In genomic region chr17:28848667-28849066, GRCh38 we compare ENCODE assay signal across 8 cellular contexts. TPM values are rescaled to one million over a fixed set of nuclear protein-coding genes. Genes with fewer than 3 reads are reported as not detected.
DNase-seq lines count a peak whose midpoint lies in the region; ATAC-seq and TF ChIP-seq lines count a peak whose summit lies in the region.
"Not testable (repeated sequence)": the region's sequence is repeated elsewhere in the genome, so short reads cannot be mapped to it uniquely, and the experiment has no call there.

No MANE protein-coding gene starts in this region.

- H3K36me3 Mint-ChIP-seq in activated T-helper 2 cell treated with anti-CD3 and anti-CD28 coated beads, Interferon-gamma antibody, Interleukin-2, Interleukin-4, amounts not matched to agents 10 μg/mL and 5 μg/mL and 100 μg/mL, durations not matched to agents 14 hours and 24 hours and 36 hours (ENCODE audit: low read depth): not testable (repeated sequence)

- not testable (repeated sequence) for ATAC-seq in lung (ENCODE audit: insufficient read depth, low FRiP score)

- H3K4me3 ChIP-seq in AG09309 (ENCODE audit: control insufficient read depth, low read depth, low read length); epithelial cell of esophagus (ENCODE audit: low read length); lung: not testable (repeated sequence)

- not testable (repeated sequence) for H3K27ac Mint-ChIP-seq in activated T-helper 2 cell treated with anti-CD3 and anti-CD28 coated beads, Interferon-gamma antibody, Interleukin-2, Interleukin-4, amounts not matched to agents 10 μg/mL and 5 μg/mL and 100 μg/mL, durations not matched to agents 14 hours and 24 hours and 36 hours

- DNase-seq in AG09309 (ENCODE audit: low read depth): not testable (repeated sequence)
- peak; percentile 48 for DNase-seq in GM19238 (ENCODE audit: insufficient read length, low spot score)
- peak; percentile 58 for DNase-seq in NCI-H69 (lab: John Stamatoyannopoulos, UW)
- DNase-seq in activated T-helper 2 cell treated with anti-CD3 and anti-CD28 coated beads, Interferon-gamma antibody, Interleukin-2, Interleukin-4, amounts not matched to agents 10 μg/mL and 5 μg/mL and 100 μg/mL, durations not matched to agents 14 hours and 24 hours and 36 hours (ENCODE audit: low spot score): peak; percentile 38
- peak; percentile 22 for DNase-seq in epithelial cell of esophagus (ENCODE audit: low read depth)
- peak; percentile 34 for DNase-seq in lung (ENCODE audit: low spot score)
- peak; percentile 65 to 75 for DNase-seq in stimulated activated CD4-positive, alpha-beta T cell treated with anti-CD3 and anti-CD28 coated beads, Interleukin-4, amount 100 ng/mL, for 48 hours (ENCODE audit: low read depth in 2 of 2)

- TF ChIP-seq CTCF in AG09309 (IDR thresholded peaks at IDR 0.05; ENCODE audit: control insufficient read depth, insufficient read depth, low read depth, low read length, missing control alignments) (peak; percentile 37), VCaP (conservative IDR thresholded peaks at IDR 0.05) (peak; percentile 47), epithelial cell of esophagus (IDR thresholded peaks at IDR 0.05; ENCODE audit: insufficient read depth, low read depth, low read length, missing control alignments) (peak; percentile 25), lung (IDR thresholded peaks at IDR 0.05; ENCODE audit: control extremely low read depth, extremely low read depth) (peak; percentile 3)

- not testable (repeated sequence) for H3K4me1 ChIP-seq in lung (ENCODE audit: control insufficient read depth in 2 of 2, insufficient read depth in 2 of 2, low read length in 2 of 2)

- not testable (repeated sequence) for H3K27me3 ChIP-seq in lung (ENCODE audit: control insufficient read depth, insufficient read depth)

- not testable (repeated sequence) for H3K27ac ChIP-seq in VCaP; lung (ENCODE audit: low read depth in 1 of 2, low read length in 1 of 2)

- H3K9me3 ChIP-seq in lung (ENCODE audit: control insufficient read depth in 2 of 2, insufficient read depth in 1 of 2, low read length in 1 of 2): not testable (repeated sequence)

- intact Hi-C loops in activated T-helper 2 cell treated with anti-CD3 and anti-CD28 coated beads, Interferon-gamma antibody, Interleukin-2, Interleukin-4, amounts not matched to agents 10 μg/mL and 5 μg/mL and 100 μg/mL, durations not matched to agents 14 hours and 24 hours and 36 hours (cut with micrococcal nuclease): not testable (repeated sequence)

- H3K4me1 Mint-ChIP-seq in activated T-helper 2 cell treated with anti-CD3 and anti-CD28 coated beads, Interferon-gamma antibody, Interleukin-2, Interleukin-4, amounts not matched to agents 10 μg/mL and 5 μg/mL and 100 μg/mL, durations not matched to agents 14 hours and 24 hours and 36 hours (ENCODE audit: low read depth): not testable (repeated sequence)

- not testable (repeated sequence) for H3K4me3 Mint-ChIP-seq in activated T-helper 2 cell treated with anti-CD3 and anti-CD28 coated beads, Interferon-gamma antibody, Interleukin-2, Interleukin-4, amounts not matched to agents 10 μg/mL and 5 μg/mL and 100 μg/mL, durations not matched to agents 14 hours and 24 hours and 36 hours (ENCODE audit: low read depth)

- H3K9me3 Mint-ChIP-seq in activated T-helper 2 cell treated with anti-CD3 and anti-CD28 coated beads, Interferon-gamma antibody, Interleukin-2, Interleukin-4, amounts not matched to agents 10 μg/mL and 5 μg/mL and 100 μg/mL, durations not matched to agents 14 hours and 24 hours and 36 hours: not testable (repeated sequence)

- not testable (repeated sequence) for H3K36me3 ChIP-seq in lung (ENCODE audit: control insufficient read depth in 2 of 2, insufficient read depth in 2 of 2, low read length in 2 of 2)

- 83 to 88% methylated on average over 15 of the region's 15 CpGs for WGBS in lung, 2 donors

- H3K27me3 Mint-ChIP-seq in activated T-helper 2 cell treated with anti-CD3 and anti-CD28 coated beads, Interferon-gamma antibody, Interleukin-2, Interleukin-4, amounts not matched to agents 10 μg/mL and 5 μg/mL and 100 μg/mL, durations not matched to agents 14 hours and 24 hours and 36 hours (ENCODE audit: low read depth): not testable (repeated sequence)

RNA-seq across cellular contexts. Expression of gene FAM222B, which starts 6.1 kb away (rescaled TPM):
- total RNA-seq in activated T-helper 2 cell treated with anti-CD3 and anti-CD28 coated beads, Interferon-gamma antibody, Interleukin-2, Interleukin-4, amounts not matched to agents 10 μg/mL and 5 μg/mL and 100 μg/mL, durations not matched to agents 14 hours and 24 hours and 36 hours: 19.6 and 23.0 TPM in 2 replicates
- total RNA-seq in lung: 10 to 100 TPM in 1 of 2 donors, 1 to 10 TPM in 1; 8.3 to 17.7 TPM
- polyA plus RNA-seq in lung: 1 to 10 TPM; 8.8 to 9.5 TPM

RNA-seq across cellular contexts. Expression of gene ERAL1, which starts 6.1 kb away (rescaled TPM):
- 54.5 and 60.4 TPM in 2 replicates for total RNA-seq in activated T-helper 2 cell treated with anti-CD3 and anti-CD28 coated beads, Interferon-gamma antibody, Interleukin-2, Interleukin-4, amounts not matched to agents 10 μg/mL and 5 μg/mL and 100 μg/mL, durations not matched to agents 14 hours and 24 hours and 36 hours
- 10 to 100 TPM; 28.4 to 39.3 TPM for total RNA-seq in lung
- polyA plus RNA-seq in lung: 10 to 100 TPM; 36.8 to 37.0 TPM

RNA-seq across cellular contexts. Expression of gene FLOT2, which starts 48.9 kb away (rescaled TPM):
- 136 and 143 TPM in 2 replicates for total RNA-seq in activated T-helper 2 cell treated with anti-CD3 and anti-CD28 coated beads, Interferon-gamma antibody, Interleukin-2, Interleukin-4, amounts not matched to agents 10 μg/mL and 5 μg/mL and 100 μg/mL, durations not matched to agents 14 hours and 24 hours and 36 hours
- total RNA-seq in lung: 100 to 1,000 TPM in 1 of 2 donors, 10 to 100 TPM in 1; 46.2 to 168 TPM
- 100 to 1,000 TPM in 1 of 2 donors, 10 to 100 TPM in 1; 73.6 to 226 TPM for polyA plus RNA-seq in lung

RNA-seq across cellular contexts. Expression of gene DHRS13, which starts 54.2 kb away (rescaled TPM):
- 30.6 and 32.9 TPM in 2 replicates for total RNA-seq in activated T-helper 2 cell treated with anti-CD3 and anti-CD28 coated beads, Interferon-gamma antibody, Interleukin-2, Interleukin-4, amounts not matched to agents 10 μg/mL and 5 μg/mL and 100 μg/mL, durations not matched to agents 14 hours and 24 hours and 36 hours
- total RNA-seq in lung: 10 to 100 TPM; 10.5 to 14.2 TPM
- polyA plus RNA-seq in lung: 10 to 100 TPM; 20.6 to 29.9 TPM
